20 cellular contexts compared by ENCODE assay signal in genomic region chr18:76503595-76503994, GRCh38. TPM values are rescaled to one million over a fixed set of nuclear protein-coding genes. Genes with fewer than 3 reads are reported as not detected.
DNase-seq lines count a peak whose midpoint lies in the region; FAIRE-seq and TF ChIP-seq lines count a peak whose summit lies in the region.
"Had no signal": no experiment of that assay in that cellular context is flagged by ENCODE, and none has a peak within 500 bp of the region (broad histone marks: within the 10 kb centered on the region; RNA-seq: fewer than 3 reads in every experiment).

No MANE protein-coding gene starts in this region.

- CTCF ChIA-PET in PC-9 (lab: Charles Lee): no interaction called here

- DNase-seq in GM18507 (ENCODE audit: extremely low spot score, insufficient read length, low read depth) (no peak), MV-4-11 (lab: John Stamatoyannopoulos, UW) (peak; percentile 33), iPS-NIHi7 (ENCODE audit: extremely low spot score) (peak; percentile 24), PC-9 (no peak), HuH-7 (ENCODE audit: low spot score) (no peak)
- DNase-seq in effector CD8-positive, alpha-beta T cell (lab: John Stamatoyannopoulos, UW): no peak
- DNase-seq in stimulated activated CD4-positive, alpha-beta T cell treated with anti-CD3 and anti-CD28 coated beads, Interleukin-4, amount 100 ng/mL, for 1 hour: no peak
- DNase-seq: activated CD4-positive, alpha-beta T cell treated with anti-CD3 and anti-CD28 coated beads, Interleukin-2, amount 50 U/mL, for 1 hour; activated naive CD4-positive, alpha-beta T cell treated with Interleukin-2 at 50 U/mL for 16 hours; activated T-cell treated with anti-CD3 and anti-CD28 coated beads for 4 hours; CD8-positive, alpha-beta memory T cell; heart right ventricle; KG1; NCI-H2171; NCI-H82; stimulated activated CD4-positive, alpha-beta T cell treated with anti-CD3 and anti-CD28 coated beads, Interleukin-2, amount 100 ng/mL, for 48 hours had no signal

- no peak for TF ChIP-seq CTCF in PC-9 (conservative IDR thresholded peaks at IDR 0.05)

- H3K4me1 ChIP-seq in neuron (ENCODE audit: insufficient read depth, low read length): peaks cover 6% of the 10 kb centered on the region
- no peaks in the 10 kb centered on the region for H3K4me1 ChIP-seq in PC-9 (replicated peaks; ENCODE audit: insufficient read depth)
- H3K4me1 ChIP-seq: ascending aorta had no signal

- H2AFZ ChIP-seq in neuron (ENCODE audit: low read depth, low read length) (peak overlapping the region; percentile 86), PC-9 (no peak overlapping the region; the same call in 1 of the 2 replicates)

- H3K4me3 ChIP-seq in neuron (ENCODE audit: low read length) (peak overlapping the region; percentile 47), PC-9 (no peak overlapping the region)
- H3K4me3 ChIP-seq: ascending aorta, heart right ventricle had no signal

- H3K36me3 ChIP-seq in neuron (ENCODE audit: insufficient read depth, low read length): no peaks in the 10 kb centered on the region
- H3K36me3 ChIP-seq in PC-9 (ENCODE audit: low read depth): no peaks in the 10 kb centered on the region
- H3K36me3 ChIP-seq: ascending aorta, heart right ventricle had no signal

- no peak overlapping the region for H3K27ac ChIP-seq in PC-9

- no peaks in the 10 kb centered on the region for H4K20me1 ChIP-seq in PC-9 (ENCODE audit: insufficient read depth)

- POLR2A ChIA-PET in PC-9 (lab: Charles Lee; ENCODE audit: unreplicated experiment): no interaction called here

- H3K4me2 ChIP-seq in PC-9: no peak overlapping the region

- no peaks in the 10 kb centered on the region for H3F3A ChIP-seq in PC-9 (ENCODE audit: insufficient read depth, low read depth)

- H3K9me3 ChIP-seq in neuron (ENCODE audit: low read length) (no peaks in the 10 kb centered on the region), PC-9 (ENCODE audit: insufficient read depth, low read depth) (no peaks in the 10 kb centered on the region)
- H3K9me3 ChIP-seq: ascending aorta, heart right ventricle had no signal

- H3K9me2 ChIP-seq in PC-9 (ENCODE audit: insufficient read depth): no peaks in the 10 kb centered on the region

- no TSS peak for BruUV-seq in PC-9 (replicated peaks; lab: Mats Ljungman, UMichigan)

- peak; percentile 56 for FAIRE-seq in GM18507 (lab: Jason Lieb, UNC)
- FAIRE-seq: H54, islet of Langerhans had no signal

- intact Hi-C loops in PC-9 (cut with micrococcal nuclease; ENCODE audit: unreplicated experiment): no loop called here

- H3K27me3 ChIP-seq in neuron (ENCODE audit: insufficient read depth, low read length): no peaks in the 10 kb centered on the region
- no peaks in the 10 kb centered on the region for H3K27me3 ChIP-seq in PC-9 (ENCODE audit: insufficient read depth, low read depth)
- H3K27me3 ChIP-seq: ascending aorta, heart right ventricle had no signal

- no peaks in the 10 kb centered on the region for H3K79me2 ChIP-seq in PC-9 (ENCODE audit: low read depth)

RNA-seq across cellular contexts. Expression of gene ZNF516, which starts 8.6 kb away (rescaled TPM):
- total RNA-seq in PC-9 (2021): 31.5 and 32.7 TPM in 2 replicates

Comparison
In these comparisons a context has a peak if more than half of its experiments do, and no peak if none do; other contexts are left out.
1. DNase-seq: peak in MV-4-11 (single experiment) and iPS-NIHi7 (single experiment); none in GM18507 (single experiment), effector CD8-positive, alpha-beta T cell (single experiment), stimulated activated CD4-positive, alpha-beta T cell treated with anti-CD3 and anti-CD28 coated beads, Interleukin-4, amount 100 ng/mL, for 1 hour (single experiment), PC-9 (0 of 2) and HuH-7 (single experiment).